In genomic region chr6:113598786-113599185, GRCh38 we compare ENCODE assay signal across 15 cellular contexts.
A peak's percentile ranks its signal among the peaks of the same experiment; 100 is the strongest.
DNase-seq lines count a peak whose midpoint lies in the region; ATAC-seq and TF ChIP-seq lines count a peak whose summit lies in the region.
"Had no signal": no experiment of that assay in that cellular context is flagged by ENCODE, and none has a peak within 500 bp of the region (broad histone marks: within the 10 kb centered on the region; RNA-seq: fewer than 3 reads in every experiment).

No MANE protein-coding gene starts in this region.

- H3K27me3 ChIP-seq in brain microvascular endothelial cell (replicated peaks) (no peaks in the 10 kb centered on the region), smooth muscle cell (ENCODE audit: low read depth) (no peaks in the 10 kb centered on the region), prostate gland (replicated peaks; ENCODE audit: insufficient read depth) (no peaks in the 10 kb centered on the region)

- TF ChIP-seq CTCF in brain microvascular endothelial cell (IDR thresholded peaks at IDR 0.05; ENCODE audit: low read depth, low read length, missing control alignments) (no peak), nephron (IDR thresholded peaks at IDR 0.05; ENCODE audit: unreplicated experiment in 3 of 3) (no peak), smooth muscle cell (IDR thresholded peaks at IDR 0.05; ENCODE audit: borderline replicate concordance, insufficient read depth, poor library complexity, severe bottlenecking) (no peak), prostate gland (IDR thresholded peaks at IDR 0.05) (no peak)

- no peaks in the 10 kb centered on the region for H3K36me3 ChIP-seq in brain microvascular endothelial cell (replicated peaks)
- no peaks in the 10 kb centered on the region for H3K36me3 ChIP-seq in smooth muscle cell (ENCODE audit: low read depth)
- H3K36me3 ChIP-seq in prostate gland = no peaks in the 10 kb centered on the region

- no peak overlapping the region for H3K9ac ChIP-seq in smooth muscle cell (ENCODE audit: low read depth)

- peaks cover 39% of the 10 kb centered on the region for H3K4me1 Mint-ChIP-seq in nephron

- H3K4me3 Mint-ChIP-seq in nephron = no peak overlapping the region
- H3K4me3 Mint-ChIP-seq: CD14-positive monocyte; CD8-positive, alpha-beta T cell; GM23338; IgD-negative memory B cell had no signal

- WGBS in smooth muscle cell (ENCODE audit: low lambda C conversion rate) = 89% methylated on average over 3 of the region's 3 CpGs
- 95% methylated on average over 3 of the region's 3 CpGs for WGBS in prostate gland

- no peak for TF ChIP-seq POLR2A in prostate gland (IDR thresholded peaks at IDR 0.05)

- no peak overlapping the region for H2AFZ ChIP-seq in smooth muscle cell (ENCODE audit: low read depth)

- peak overlapping the region; percentile 2 for H3K27ac ChIP-seq in brain microvascular endothelial cell
- H3K27ac ChIP-seq in smooth muscle cell (ENCODE audit: low read depth) = peak overlapping the region; percentile 14
- H3K27ac ChIP-seq in prostate gland = no peak overlapping the region
- H3K27ac ChIP-seq: A549 had no signal

- no peak overlapping the region for H3K4me3 ChIP-seq in brain microvascular endothelial cell (ENCODE audit: low read depth, low read length)
- H3K4me3 ChIP-seq in smooth muscle cell = no peak overlapping the region
- no peak overlapping the region for H3K4me3 ChIP-seq in prostate gland
- H3K4me3 ChIP-seq: A549, GM12878, GM23338 had no signal

- no peaks in the 10 kb centered on the region for H3K27me3 Mint-ChIP-seq in nephron (ENCODE audit: low read depth)
- H3K27me3 Mint-ChIP-seq: IgD-negative memory B cell had no signal

- no peaks in the 10 kb centered on the region for H3K79me2 ChIP-seq in smooth muscle cell (ENCODE audit: low read depth)

- in situ Hi-C loops in brain microvascular endothelial cell (cut with HindIII; ENCODE audit: low pct_ligation_motif_present, low sequenced_read_pairs) = no loop called here

- H3K9me3 Mint-ChIP-seq in nephron = no peaks in the 10 kb centered on the region
- H3K9me3 Mint-ChIP-seq: CD8-positive, alpha-beta T cell; GM23338 had no signal

- no peaks in the 10 kb centered on the region for H3K36me3 Mint-ChIP-seq in nephron (ENCODE audit: low read depth)
- H3K36me3 Mint-ChIP-seq: CD8-positive, alpha-beta T cell; IgD-negative memory B cell had no signal

- peak overlapping the region; percentile 10 for H3K4me2 ChIP-seq in smooth muscle cell
- H3K4me2 ChIP-seq: A549, GM23338 had no signal

- H4K20me1 ChIP-seq in smooth muscle cell (ENCODE audit: low read depth) = no peaks in the 10 kb centered on the region

- peaks cover 13% of the 10 kb centered on the region for H3K4me1 ChIP-seq in smooth muscle cell (ENCODE audit: low read depth)
- H3K4me1 ChIP-seq in prostate gland (replicated peaks) = peaks cover 2% of the 10 kb centered on the region
- H3K4me1 ChIP-seq: A549 had no signal

- H3F3A ChIP-seq in smooth muscle cell (ENCODE audit: low read depth) = no peaks in the 10 kb centered on the region

- no peaks in the 10 kb centered on the region for H3K9me3 ChIP-seq in smooth muscle cell (replicated peaks; ENCODE audit: low read depth)
- H3K9me3 ChIP-seq in prostate gland = no peaks in the 10 kb centered on the region
- H3K9me3 ChIP-seq: A549 had no signal

- intact Hi-C loops in prostate gland (cut with DNase I) = no loop called here
- intact Hi-C loops in left colon (cut with DNase I, micrococcal nuclease) = no loop called here

- ATAC-seq in GM21786 (IDR thresholded peaks at IDR 0.05; ENCODE audit: unreplicated experiment) (no peak), left colon (no peak)
- ATAC-seq: A549; CD8-positive, alpha-beta T cell; GM12878; GM23338 had no signal

- peak overlapping the region; percentile 62 to 92 (median 68) for H3K27ac Mint-ChIP-seq in nephron
- H3K27ac Mint-ChIP-seq: CD8-positive, alpha-beta T cell; GM23338; IgD-negative memory B cell had no signal

- DNase-seq in NCI-H226 = peak; percentile 67
- DNase-seq in brain microvascular endothelial cell = no peak
- no peak for DNase-seq in smooth muscle cell (lab: John Stamatoyannopoulos, UW; ENCODE audit: unreplicated experiment)
- no peak for DNase-seq in prostate gland (ENCODE audit: low spot score)
- no peak for DNase-seq in left colon
- DNase-seq: CD8-positive, alpha-beta T cell; COR-L47; H7 had no signal

Comparison
In these comparisons a context has a peak if more than half of its experiments do, and no peak if none do; other contexts are left out.
1. H3K27ac ChIP-seq: peak in brain microvascular endothelial cell (single experiment) and smooth muscle cell (single experiment); none in prostate gland (0 of 2).